12 cellular contexts compared by ENCODE assay signal in genomic region chr2:234451242-234451641, GRCh38. TPM values are rescaled to one million over a fixed set of nuclear protein-coding genes. Genes with fewer than 3 reads are reported as not detected.
DNase-seq lines count a peak whose midpoint lies in the region; ATAC-seq and TF ChIP-seq lines count a peak whose summit lies in the region.
"Had no signal": no experiment of that assay in that cellular context is flagged by ENCODE, and none has a peak within 500 bp of the region (broad histone marks: within the 10 kb centered on the region; RNA-seq: fewer than 3 reads in every experiment).

No MANE protein-coding gene starts in this region.

- H3K27me3 ChIP-seq in Loucy (ENCODE audit: insufficient read depth, low read length, poor library complexity, severe bottlenecking): no peaks in the 10 kb centered on the region
- H3K27me3 ChIP-seq: MG63 had no signal

- no peaks in the 10 kb centered on the region for H3K9me2 ChIP-seq in Loucy (replicated peaks; ENCODE audit: low read depth, low read length)

- POLR2A ChIA-PET in activated CD4-positive, alpha-beta T cell treated with anti-CD3 and anti-CD28 coated beads, Interleukin-2, amount 10 ng/mL, durations not matched to agents 7 days and 5 days (lab: Charles Lee): interaction anchor here (0.7 to 5.7 kb wide), 9 partner anchors 24 to 161 kb away, joined by 3 to 50 read pairs (median 7); partner anchors contain the start of gene ARL4C

- H3K4me3 Mint-ChIP-seq in activated CD4-positive, alpha-beta T cell treated with anti-CD3 and anti-CD28 coated beads, Interleukin-2, amount 10 ng/mL, durations not matched to agents 7 days and 5 days: peak overlapping the region; percentile 85
- H3K4me3 Mint-ChIP-seq in brain (no peak overlapping the region), neural crest cell (no peak overlapping the region)

- no peak for DNase-seq in activated CD4-positive, alpha-beta T cell treated with anti-CD3 and anti-CD28 coated beads, Interleukin-2, amount 10 ng/mL, durations not matched to agents 7 days and 5 days
- DNase-seq in activated CD4-positive, alpha-beta T cell treated with anti-CD3 and anti-CD28 coated beads, Interleukin-2, amount 50 U/mL, for 48 hours: no peak
- DNase-seq in neural crest cell (ENCODE audit: low read depth, low spot score) (no peak), NOMO-1 (lab: John Stamatoyannopoulos, UW; ENCODE audit: unreplicated experiment in 2 of 2) (no peak)
- DNase-seq: MG63; NCI-H774; nucleus accumbens; stimulated activated naive CD4-positive, alpha-beta T cell treated with Interleukin-2 at 50 U/mL for 16 hours had no signal

- H3K36me3 ChIP-seq in Loucy (ENCODE audit: insufficient read depth, low read length): no peaks in the 10 kb centered on the region
- H3K36me3 ChIP-seq: MG63 had no signal

- peaks cover 45% of the 10 kb centered on the region for H3K4me1 ChIP-seq in Loucy (ENCODE audit: insufficient read depth, low read length, poor library complexity, severe bottlenecking)

- no peaks in the 10 kb centered on the region for H3F3A ChIP-seq in Loucy (ENCODE audit: low read depth)

- H3K9me3 Mint-ChIP-seq in activated CD4-positive, alpha-beta T cell treated with anti-CD3 and anti-CD28 coated beads, Interleukin-2, amount 10 ng/mL, durations not matched to agents 7 days and 5 days: peaks cover 20% of the 10 kb centered on the region
- H3K9me3 Mint-ChIP-seq in brain: peaks cover 2 to 9% (median 5%) of the 10 kb centered on the region in 5 experiments
- peaks cover 3% of the 10 kb centered on the region for H3K9me3 Mint-ChIP-seq in neural crest cell

- no peak overlapping the region for H3K9ac ChIP-seq in Loucy (ENCODE audit: low read depth, low read length, poor library complexity, severe bottlenecking)

- no peaks in the 10 kb centered on the region for H3K9me3 ChIP-seq in Loucy (ENCODE audit: insufficient read depth, low read depth, low read length)

- H3K27me3 Mint-ChIP-seq in activated CD4-positive, alpha-beta T cell treated with anti-CD3 and anti-CD28 coated beads, Interleukin-2, amount 10 ng/mL, durations not matched to agents 7 days and 5 days: peaks cover 2% of the 10 kb centered on the region
- H3K27me3 Mint-ChIP-seq in brain (peaks cover 40% of the 10 kb centered on the region), neural crest cell (ENCODE audit: low read depth) (no peaks in the 10 kb centered on the region)

- CTCF ChIA-PET in activated CD4-positive, alpha-beta T cell treated with anti-CD3 and anti-CD28 coated beads, Interleukin-2, amount 10 ng/mL, durations not matched to agents 7 days and 5 days (lab: Charles Lee): interaction anchor here (0.6 to 3.1 kb wide), 7 partner anchors 8 to 1850 kb away, joined by 3 to 15 read pairs (median 3); partner anchors contain the start of gene ARL4C

- peaks cover 84% of the 10 kb centered on the region for H3K4me1 Mint-ChIP-seq in activated CD4-positive, alpha-beta T cell treated with anti-CD3 and anti-CD28 coated beads, Interleukin-2, amount 10 ng/mL, durations not matched to agents 7 days and 5 days
- H3K4me1 Mint-ChIP-seq in brain (peaks cover 51% of the 10 kb centered on the region), neural crest cell (peaks cover 59% of the 10 kb centered on the region)

- TF ChIP-seq CTCF in Loucy (conservative IDR thresholded peaks at IDR 0.05; ENCODE audit: low read length) (no peak), brain (conservative IDR thresholded peaks at IDR 0.05) (no peak), neural crest cell (conservative IDR thresholded peaks at IDR 0.05) (no peak)

- H3K36me3 Mint-ChIP-seq in activated CD4-positive, alpha-beta T cell treated with anti-CD3 and anti-CD28 coated beads, Interleukin-2, amount 10 ng/mL, durations not matched to agents 7 days and 5 days (ENCODE audit: low read depth): peaks cover 85% of the 10 kb centered on the region
- H3K36me3 Mint-ChIP-seq in brain: no peaks in the 10 kb centered on the region
- peaks cover 2% of the 10 kb centered on the region for H3K36me3 Mint-ChIP-seq in neural crest cell (ENCODE audit: low read depth)

- peak overlapping the region; percentile 93 for H3K27ac Mint-ChIP-seq in activated CD4-positive, alpha-beta T cell treated with anti-CD3 and anti-CD28 coated beads, Interleukin-2, amount 10 ng/mL, durations not matched to agents 7 days and 5 days
- H3K27ac Mint-ChIP-seq in brain (peak overlapping the region in 4 of 5 experiments; percentile 24 to 95 (median 47)), neural crest cell (ENCODE audit: unreplicated experiment) (peak overlapping the region; percentile 27)

- H3K4me2 ChIP-seq in Loucy (ENCODE audit: low read depth, low read length, poor library complexity, severe bottlenecking): peak overlapping the region; percentile 15

- no peak overlapping the region for H3K4me3 ChIP-seq in Loucy (ENCODE audit: low read length, poor library complexity, severe bottlenecking)
- H3K4me3 ChIP-seq: MG63 had no signal

- no peak overlapping the region for H2AFZ ChIP-seq in Loucy (ENCODE audit: low read length)

- H3K79me2 ChIP-seq in Loucy (ENCODE audit: insufficient read depth, low read length): no peaks in the 10 kb centered on the region

- ATAC-seq in GM19023 (IDR thresholded peaks at IDR 0.05; ENCODE audit: unreplicated experiment): no peak
- ATAC-seq in HG02884 (IDR thresholded peaks at IDR 0.05; ENCODE audit: unreplicated experiment): no peak

- no peaks in the 10 kb centered on the region for H4K20me1 ChIP-seq in Loucy (ENCODE audit: insufficient read depth, low read length, poor library complexity, severe bottlenecking)

RNA-seq across cellular contexts. Expression of gene ARL4C, which starts 45.6 kb away (rescaled TPM):
- 100 to 1,000 TPM; 292 to 300 TPM for total RNA-seq in activated CD4-positive, alpha-beta T cell treated with anti-CD3 and anti-CD28 coated beads, Interleukin-2, amount 10 ng/mL, durations not matched to agents 7 days and 5 days
- 72.1 TPM for polyA plus RNA-seq in brain (ENCODE audit: insufficient read depth, low read depth, low replicate concordance)
- total RNA-seq in neural crest cell: 27.3 and 29.5 TPM in 2 replicates

Comparison
In these comparisons a context has a peak if more than half of its experiments do, and no peak if none do; other contexts are left out.
1. H3K27ac Mint-ChIP-seq: peak in every context shown above with its lines; median percentile 93 in activated CD4-positive, alpha-beta T cell treated with anti-CD3 and anti-CD28 coated beads, Interleukin-2, amount 10 ng/mL, durations not matched to agents 7 days and 5 days; 47 in brain; 27 in neural crest cell.